Comparison of ENCODE assay signal across 19 cellular contexts in the genomic region with DNA sequence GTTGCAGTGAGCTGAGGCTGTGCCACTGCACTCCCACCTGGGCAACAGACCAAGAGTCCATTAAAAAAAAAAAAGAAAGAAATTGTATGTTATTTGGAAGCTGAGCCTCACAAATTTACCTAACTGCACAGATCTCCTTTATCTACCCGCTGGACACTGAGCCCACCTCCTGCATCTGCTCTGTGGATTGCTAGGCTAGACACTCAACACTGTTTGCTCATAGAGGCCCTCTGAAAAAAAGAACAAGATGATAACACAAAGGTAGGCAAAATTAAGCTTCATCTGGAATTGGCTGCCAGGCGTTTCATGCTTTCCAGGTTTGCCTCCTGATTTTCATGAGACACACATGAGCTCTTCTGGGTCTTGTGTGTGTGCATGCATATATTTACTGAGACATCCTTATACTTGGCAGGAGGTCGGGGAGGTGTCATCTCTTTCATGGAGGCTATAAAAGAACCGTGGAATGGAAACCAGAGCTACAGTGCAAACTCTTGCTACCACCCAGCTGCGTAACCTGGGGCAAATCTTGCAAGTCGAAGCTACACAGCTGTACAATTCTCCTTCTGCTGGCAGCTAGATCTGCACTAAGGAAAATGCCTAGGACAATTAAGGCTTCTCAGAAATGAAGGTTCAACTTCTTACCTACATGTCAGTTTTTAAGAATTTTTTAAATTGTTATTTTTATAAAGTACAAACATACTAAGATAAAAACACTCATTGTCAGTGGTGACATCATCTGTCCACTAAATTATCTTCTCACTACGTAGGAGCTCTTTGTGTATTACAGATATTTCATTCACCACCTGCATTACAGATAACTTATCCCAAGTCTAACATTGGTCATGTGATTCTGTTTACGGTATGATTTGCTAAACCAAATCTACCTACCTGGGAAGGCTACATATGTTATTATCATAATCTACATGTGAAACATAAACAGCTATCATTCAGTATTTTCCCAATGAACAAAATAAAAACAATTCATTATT.
DNase-seq lines count a peak whose midpoint lies in the region; ATAC-seq, FAIRE-seq and TF ChIP-seq lines count a peak whose summit lies in the region.
"Had no signal": no experiment of that assay in that cellular context is flagged by ENCODE, and none has a peak within 500 bp of the region (broad histone marks: within the 10 kb centered on the region; RNA-seq: fewer than 3 reads in every experiment).

No MANE protein-coding gene starts in this region.

- H3K4me1 Mint-ChIP-seq in activated T-cell treated with anti-CD3 and anti-CD28 coated beads, Interleukin-2, amount 50 U/mL, for 24 hours (ENCODE audit: low read depth), result no peaks in the 10 kb centered on the region
- H3K4me1 Mint-ChIP-seq in T-helper 17 cell, result no peaks in the 10 kb centered on the region

- CTCF ChIA-PET in K562 (lab: Yijun Ruan, JAX; ENCODE audit: low intra/inter-chr PET ratio), result no interaction called here

- TF ChIP-seq RAD21 in K562 (CRISPR knock-in tag; conservative IDR thresholded peaks at IDR 0.05 in 1 of 2, IDR thresholded peaks at IDR 0.05 in 1 of 2), result no peak

- DNase-seq in left ventricle myocardium inferior, result no peak
- no peak for DNase-seq in right atrium auricular region (ENCODE audit: low spot score)
- DNase-seq in K562 (ENCODE audit: extremely low read depth in 1 of 4, low spot score in 3 of 4), result no peak
- peak; percentile 65 for DNase-seq in left kidney (ENCODE audit: low read depth, low spot score)
- DNase-seq in activated T-cell treated with anti-CD3 and anti-CD28 coated beads, Interleukin-2, amount 50 U/mL, for 24 hours, result no peak
- DNase-seq in urothelium cell line (ENCODE audit: low spot score), result no peak
- DNase-seq in T-helper 17 cell, result no peak
- DNase-seq: CD8-positive, alpha-beta T cell; DMS79; GOT3; NCI-H1694; NCI-H2107; NCI-H345; NCI-H526 treated with DMSO at 0.1 percent for 48 hours had no signal

- H3K9me1 ChIP-seq in K562 (ENCODE audit: control insufficient read depth, insufficient read depth, low read length), result no peaks in the 10 kb centered on the region

- H3K36me3 ChIP-seq in left ventricle myocardium inferior (no peaks in the 10 kb centered on the region), right atrium auricular region (no peaks in the 10 kb centered on the region), K562 (ENCODE audit: control insufficient read depth, insufficient read depth, low read length) (no peaks in the 10 kb centered on the region)
- H3K36me3 ChIP-seq: BLaER1, SJSA1 had no signal

- H3K4me3 ChIP-seq in left ventricle myocardium inferior (no peak overlapping the region), right atrium auricular region (no peak overlapping the region), K562 (no peak overlapping the region)
- H3K4me3 ChIP-seq: BLaER1, SJSA1 had no signal

- intact Hi-C loops in left ventricle myocardium inferior (cut with micrococcal nuclease) (no loop called here), K562 (cut with micrococcal nuclease) (no loop called here)

- H3K4me1 ChIP-seq in left ventricle myocardium inferior, result peaks cover 44% of the 10 kb centered on the region
- peaks cover 0 to 30% of the 10 kb centered on the region in 2 donors for H3K4me1 ChIP-seq in right atrium auricular region
- no peaks in the 10 kb centered on the region for H3K4me1 ChIP-seq in K562 (replicated peaks in 1 of 2; ENCODE audit: control insufficient read depth in 2 of 2, insufficient read depth in 2 of 2, low read length in 2 of 2)
- H3K4me1 ChIP-seq: BLaER1, SJSA1 had no signal

- in situ Hi-C loops in K562 (cut with MboI), result no loop called here

- no peak overlapping the region for H3K9ac ChIP-seq in K562 (ENCODE audit: insufficient read depth in 1 of 2, low read depth in 2 of 2, low read length in 2 of 2)
- H3K9ac ChIP-seq: BLaER1, KMS-11 had no signal

- FAIRE-seq in K562 (lab: Jason Lieb, UNC) (peak; percentile 15), urothelium cell line (lab: Jason Lieb, UNC) (no peak)

- no peaks in the 10 kb centered on the region for H3K9me3 Mint-ChIP-seq in activated T-cell treated with anti-CD3 and anti-CD28 coated beads, Interleukin-2, amount 50 U/mL, for 24 hours
- H3K9me3 Mint-ChIP-seq: CD8-positive, alpha-beta T cell had no signal

- H3K4me2 ChIP-seq in K562 (ENCODE audit: insufficient read depth, low read length), result no peak overlapping the region
- H3K4me2 ChIP-seq: BLaER1, KMS-11 had no signal

- H3K79me2 ChIP-seq in K562 (ENCODE audit: control insufficient read depth, insufficient read depth, low read length), result no peaks in the 10 kb centered on the region

- H3K27me3 ChIP-seq in left ventricle myocardium inferior (ENCODE audit: low read depth) (no peaks in the 10 kb centered on the region), right atrium auricular region (no peaks in the 10 kb centered on the region), K562 (ENCODE audit: control insufficient read depth in 2 of 2, insufficient read depth in 2 of 2, low read length in 2 of 2) (peaks cover 0 to 2% of the 10 kb centered on the region in 2 experiments; a peak in 3 of 5 replicates)
- H3K27me3 ChIP-seq: BLaER1, SJSA1 had no signal

- no peak overlapping the region for H2AFZ ChIP-seq in K562 (ENCODE audit: low read depth, low read length)

- H4K20me1 ChIP-seq in K562 (replicated peaks; ENCODE audit: control insufficient read depth, insufficient read depth, low read length), result no peaks in the 10 kb centered on the region
- H4K20me1 ChIP-seq: BLaER1 had no signal

- no peak for TF ChIP-seq POLR2A in K562 (conservative IDR thresholded peaks at IDR 0.05)

- no peak for ATAC-seq in K562
- no peak for ATAC-seq in T-helper 17 cell
- ATAC-seq: CD8-positive, alpha-beta T cell had no signal

- no peak for TF ChIP-seq CTCF in left ventricle myocardium inferior (IDR thresholded peaks at IDR 0.05; ENCODE audit: borderline replicate concordance)
- no peak for TF ChIP-seq CTCF in right atrium auricular region (IDR thresholded peaks at IDR 0.05)
- TF ChIP-seq CTCF in K562 (IDR thresholded peaks at IDR 0.05 in 2 of 3, conservative IDR thresholded peaks at IDR 0.05 in 1 of 3; ENCODE audit: insufficient read depth in 2 of 3, low read depth in 1 of 3, low read length in 3 of 3), result no peak

- BruUV-seq in K562 (replicated peaks; lab: Mats Ljungman, UMichigan), result no TSS peak

- H3K9me3 ChIP-seq in left ventricle myocardium inferior (replicated peaks) (no peaks in the 10 kb centered on the region), right atrium auricular region (no peaks in the 10 kb centered on the region), K562 (replicated peaks; ENCODE audit: control insufficient read depth, insufficient read depth, low read depth, low read length) (no peaks in the 10 kb centered on the region), T-helper 17 cell (ENCODE audit: control insufficient read depth, low read length, poor library complexity, severe bottlenecking) (no peaks in the 10 kb centered on the region)
- H3K9me3 ChIP-seq: BLaER1, SJSA1 had no signal

- no peak overlapping the region for H3K27ac Mint-ChIP-seq in activated T-cell treated with anti-CD3 and anti-CD28 coated beads, Interleukin-2, amount 50 U/mL, for 24 hours
- no peak overlapping the region for H3K27ac Mint-ChIP-seq in T-helper 17 cell
- H3K27ac Mint-ChIP-seq: CD8-positive, alpha-beta T cell had no signal

- POLR2A ChIA-PET in K562 (lab: Yijun Ruan, JAX), result interaction anchor here (0.6 kb wide), 1 partner anchor 12 kb away, joined by 3 read pairs; no protein-coding TSS in a partner anchor

- no peak for TF ChIP-seq EP300 in K562 (IDR thresholded peaks at IDR 0.05; ENCODE audit: low read length)

- H3K4me3 Mint-ChIP-seq in activated T-cell treated with anti-CD3 and anti-CD28 coated beads, Interleukin-2, amount 50 U/mL, for 24 hours, result no peak overlapping the region
- H3K4me3 Mint-ChIP-seq in T-helper 17 cell, result no peak overlapping the region
- H3K4me3 Mint-ChIP-seq: CD8-positive, alpha-beta T cell had no signal

- no peaks in the 10 kb centered on the region for H3K27me3 Mint-ChIP-seq in activated T-cell treated with anti-CD3 and anti-CD28 coated beads, Interleukin-2, amount 50 U/mL, for 24 hours
- H3K27me3 Mint-ChIP-seq in T-helper 17 cell, result no peaks in the 10 kb centered on the region

- H3K36me3 Mint-ChIP-seq in activated T-cell treated with anti-CD3 and anti-CD28 coated beads, Interleukin-2, amount 50 U/mL, for 24 hours (ENCODE audit: low read depth), result no peaks in the 10 kb centered on the region
- H3K36me3 Mint-ChIP-seq in T-helper 17 cell (ENCODE audit: low read depth), result no peaks in the 10 kb centered on the region
- H3K36me3 Mint-ChIP-seq: CD8-positive, alpha-beta T cell had no signal

- 1% methylated on average over 8 of the region's 8 CpGs for WGBS in K562 (ENCODE audit: insufficient coverage, low coverage, missing lambda C conversion rate)

- H3K27ac ChIP-seq in left ventricle myocardium inferior (replicated peaks) (peak overlapping the region; percentile 64), right atrium auricular region (peak overlapping the region in 1 of 2 donors; percentile 77), K562 (ENCODE audit: extremely low read depth, low read depth, low read length) (no peak overlapping the region), temporal lobe (ENCODE audit: low read depth, low read length) (peak overlapping the region; percentile 97)
- H3K27ac ChIP-seq: BLaER1, KMS-11, RWPE1, SJSA1 had no signal

TF ChIP-seq in K562, 482 proteins besides CTCF, POLR2A, EP300 and RAD21:
- TF ChIP-seq ILF3 (IDR thresholded peaks at IDR 0.05; ENCODE audit: borderline replicate concordance), result no peak
- TF ChIP-seq, protein P1, sequence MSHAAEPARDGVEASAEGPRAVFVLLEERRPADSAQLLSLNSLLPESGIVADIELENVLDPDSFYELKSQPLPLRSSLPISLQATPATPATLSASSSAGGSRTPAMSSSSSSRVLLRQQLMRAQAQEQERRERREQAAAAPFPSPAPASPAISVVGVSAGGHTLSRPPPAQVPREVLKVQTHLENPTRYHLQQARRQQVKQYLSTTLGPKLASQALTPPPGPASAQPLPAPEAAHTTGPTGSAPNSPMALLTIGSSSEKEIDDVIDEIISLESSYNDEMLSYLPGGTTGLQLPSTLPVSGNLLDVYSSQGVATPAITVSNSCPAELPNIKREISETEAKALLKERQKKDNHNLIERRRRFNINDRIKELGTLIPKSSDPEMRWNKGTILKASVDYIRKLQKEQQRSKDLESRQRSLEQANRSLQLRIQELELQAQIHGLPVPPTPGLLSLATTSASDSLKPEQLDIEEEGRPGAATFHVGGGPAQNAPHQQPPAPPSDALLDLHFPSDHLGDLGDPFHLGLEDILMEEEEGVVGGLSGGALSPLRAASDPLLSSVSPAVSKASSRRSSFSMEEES (CRISPR knock-in tag; IDR thresholded peaks at IDR 0.05), result peak; percentile 48
TF ChIP-seq in K562: peak in this region for 1.
